Comparison of ENCODE assay signal across 18 cellular contexts in the genomic region with DNA sequence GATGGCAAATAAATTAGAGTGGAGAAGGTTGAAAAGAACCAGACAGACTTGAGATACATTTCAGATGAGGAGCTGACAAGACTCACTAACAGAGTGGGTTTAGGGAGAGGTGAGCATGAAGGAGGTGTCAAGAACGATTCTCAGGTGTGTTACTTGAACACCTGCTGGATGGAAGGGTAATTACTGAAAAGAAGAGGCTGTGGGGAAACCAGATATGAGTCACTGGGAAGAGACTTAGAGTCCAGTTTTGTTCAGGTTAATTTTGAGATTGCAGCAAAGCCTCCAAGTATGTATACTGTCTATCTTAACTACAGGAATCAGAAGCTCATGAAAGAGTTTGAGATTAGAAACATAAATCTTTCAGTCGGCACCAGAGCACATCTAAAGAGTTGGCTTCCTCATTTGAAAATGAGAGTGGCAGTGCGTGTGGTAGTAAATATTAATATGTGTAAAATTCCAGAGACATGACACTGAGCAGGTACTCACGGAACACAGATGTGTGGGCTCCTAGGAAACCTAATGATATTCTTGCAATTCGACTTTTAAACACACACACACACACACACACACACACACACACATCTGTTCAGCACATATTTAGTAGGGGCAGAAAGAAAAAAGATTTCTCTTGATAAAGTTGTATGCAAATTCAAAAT.
A peak's percentile ranks its signal among the peaks of the same experiment; 100 is the strongest.
DNase-seq lines count a peak whose midpoint lies in the region; ATAC-seq and TF ChIP-seq lines count a peak whose summit lies in the region.
"Had no signal": no experiment of that assay in that cellular context is flagged by ENCODE, and none has a peak within 500 bp of the region (broad histone marks: within the 10 kb centered on the region; RNA-seq: fewer than 3 reads in every experiment).

No MANE protein-coding gene starts in this region.

- TF ChIP-seq CTCF in foreskin keratinocyte (conservative IDR thresholded peaks at IDR 0.05): peak; percentile 54
- no peak for TF ChIP-seq CTCF in testis (IDR thresholded peaks at IDR 0.05)

- H3K27me3 ChIP-seq in foreskin keratinocyte: no peaks in the 10 kb centered on the region
- H3K27me3 ChIP-seq in testis: no peaks in the 10 kb centered on the region
- H3K27me3 ChIP-seq: SJSA1 had no signal

- intact Hi-C loops in testis (cut with DNase I; ENCODE audit: low total_unique reads): no loop called here

- H3K36me3 ChIP-seq in testis (ENCODE audit: low read depth, missing control alignments): no peaks in the 10 kb centered on the region
- H3K36me3 ChIP-seq: SJSA1 had no signal

- no peaks in the 10 kb centered on the region for H3K9me3 ChIP-seq in testis

- H3K4me1 ChIP-seq in foreskin keratinocyte (peaks cover 6% of the 10 kb centered on the region), testis (no peaks in the 10 kb centered on the region)
- H3K4me1 ChIP-seq: SJSA1 had no signal

- 62 to 67% methylated on average over 5 of the region's 5 CpGs for WGBS in testis, 2 donors

- peak; percentile 97 for ATAC-seq in foreskin keratinocyte
- ATAC-seq in stimulated activated naive CD8-positive, alpha-beta T cell treated with anti-CD3 and anti-CD28 coated beads, Interleukin-15, Interleukin-2, amounts not matched to agents 100 U/mL and 50 U/mL, for 24 hours: no peak

- H3K27ac ChIP-seq in foreskin keratinocyte (no peak overlapping the region), testis (no peak overlapping the region)
- H3K27ac ChIP-seq: SJSA1 had no signal

- H3K4me3 ChIP-seq in testis: no peak overlapping the region
- H3K4me3 ChIP-seq: SJSA1 had no signal

- TF ChIP-seq POLR2A in testis (IDR thresholded peaks at IDR 0.05): no peak

- DNase-seq in NCI-H2171 treated with DMSO at 0.1 percent for 48 hours (lab: John Stamatoyannopoulos, UW) (peak; percentile 21), NCI-H2171 (lab: John Stamatoyannopoulos, UW) (no peak), SK-N-DZ (ENCODE audit: low spot score) (peak; percentile 5), foreskin keratinocyte (peak; percentile 51 to 83), kidney glomerular epithelial cell (lab: John Stamatoyannopoulos, UW) (no peak), DMS114 treated with DMSO at 0.1 percent for 48 hours (lab: John Stamatoyannopoulos, UW; ENCODE audit: unreplicated experiment) (no peak), testis (no peak)
- no peak for DNase-seq in stimulated activated naive CD8-positive, alpha-beta T cell treated with anti-CD3 and anti-CD28 coated beads, Interleukin-15, Interleukin-2, amounts not matched to agents 100 U/mL and 50 U/mL, for 24 hours
- DNase-seq: 8988T, GDM1, H7, IMR-90, MM.1S, NCI-H1092, NCI-H146, NCI-H2029 treated with DMSO at 0.1 percent for 48 hours, NCI-H524 treated with DMSO at 0.1 percent for 48 hours had no signal

Comparison
In these comparisons a context has a peak if more than half of its experiments do, and no peak if none do; other contexts are left out.
1. DNase-seq: peak in NCI-H2171 treated with DMSO at 0.1 percent for 48 hours (single experiment), SK-N-DZ (single experiment) and foreskin keratinocyte (2 of 2); none in NCI-H2171 (single experiment), kidney glomerular epithelial cell (single experiment), DMS114 treated with DMSO at 0.1 percent for 48 hours (single experiment), testis (single experiment) and stimulated activated naive CD8-positive, alpha-beta T cell treated with anti-CD3 and anti-CD28 coated beads, Interleukin-15, Interleukin-2, amounts not matched to agents 100 U/mL and 50 U/mL, for 24 hours (single experiment).